In the genomic region with DNA sequence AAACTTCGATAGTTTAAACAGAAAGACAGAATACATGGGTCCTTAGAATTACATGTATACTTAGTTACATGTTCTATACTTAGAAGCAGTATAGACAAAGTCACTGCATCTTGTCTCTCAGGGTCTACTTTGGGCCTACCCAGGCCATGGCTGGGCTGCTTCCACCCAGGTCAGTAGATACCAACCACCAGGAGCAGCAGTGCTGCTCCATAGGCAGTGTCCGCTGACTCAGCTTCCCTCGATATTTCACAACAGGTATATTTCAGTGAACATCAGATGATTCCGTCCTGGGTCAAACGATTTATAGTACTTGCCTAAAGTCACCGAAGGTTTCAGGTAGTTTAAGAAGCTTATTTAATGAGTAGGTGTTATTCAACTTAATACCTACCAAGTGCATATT, we compare ENCODE assay signal across 1 cellular context.
TF ChIP-seq lines count a peak whose summit lies in the region.

No MANE protein-coding gene starts in this region.

TF ChIP-seq in HepG2, 621 proteins besides CTCF, POLR2A, EP300 and RAD21:
- TF ChIP-seq CCAR2 (optimal IDR thresholded peaks at IDR 0.05; ENCODE audit: low read depth, low read length) (no peak), MAFF (IDR thresholded peaks at IDR 0.05; ENCODE audit: low read depth, low read length) (peak; percentile 78), SRSF9 (IDR thresholded peaks at IDR 0.05; ENCODE audit: borderline replicate concordance, insufficient read depth, low read depth, low read length, poor library complexity, severe bottlenecking) (no peak), ZC3H4 (CRISPR knock-in tag; IDR thresholded peaks at IDR 0.05; ENCODE audit: borderline replicate concordance) (no peak), POLR2AphosphoS2 (IDR thresholded peaks at IDR 0.05; ENCODE audit: low read depth, low read length) (0 out of 2 replicates have a peak, but pooled peaks have one; percentile 41), ZBTB3 (CRISPR knock-in tag; IDR thresholded peaks at IDR 0.05; ENCODE audit: borderline replicate concordance, low read depth) (no peak), THYN1 (CRISPR knock-in tag; IDR thresholded peaks at IDR 0.05; ENCODE audit: borderline replicate concordance, low read depth) (no peak), ZNF761 (CRISPR knock-in tag; conservative IDR thresholded peaks at IDR 0.05) (no peak), MTA3 (CRISPR knock-in tag; IDR thresholded peaks at IDR 0.05) (no peak), ZNF749 (CRISPR knock-in tag; IDR thresholded peaks at IDR 0.05; ENCODE audit: borderline replicate concordance) (no peak), ZNF766 (CRISPR knock-in tag; IDR thresholded peaks at IDR 0.05; ENCODE audit: borderline replicate concordance) (no peak), ZNF550 (CRISPR knock-in tag; IDR thresholded peaks at IDR 0.05; ENCODE audit: borderline replicate concordance) (no peak), RFX5 (IDR thresholded peaks at IDR 0.05; ENCODE audit: low read depth, low read length) (no peak), ZNF121 (CRISPR knock-in tag; IDR thresholded peaks at IDR 0.05) (no peak), ZSCAN29 (CRISPR knock-in tag; conservative IDR thresholded peaks at IDR 0.05) (no peak), SMC3 (IDR thresholded peaks at IDR 0.05; ENCODE audit: low read length) (no peak), MAFK (conservative IDR thresholded peaks at IDR 0.05 in 1 of 2, IDR thresholded peaks at IDR 0.05 in 1 of 2; ENCODE audit: low read length in 2 of 2) (peak; percentile 83 to 84), SMAD1 (CRISPR knock-in tag; IDR thresholded peaks at IDR 0.05; ENCODE audit: borderline replicate concordance, low read depth) (no peak), ZNF883 (CRISPR knock-in tag; IDR thresholded peaks at IDR 0.05; ENCODE audit: not compliant biosample characterization) (no peak), ZKSCAN5 (CRISPR knock-in tag; IDR thresholded peaks at IDR 0.05) (no peak), SYNCRIP (IDR thresholded peaks at IDR 0.05; ENCODE audit: insufficient read depth, low read depth, low read length) (no peak), CEBPB (IDR thresholded peaks at IDR 0.05; ENCODE audit: borderline replicate concordance, low read depth, low read length) (peak; percentile 42; the same call in 1 of the 2 replicates), AGO2 (optimal IDR thresholded peaks at IDR 0.05; ENCODE audit: low read depth, low read length) (no peak), IKZF1 (IDR thresholded peaks at IDR 0.05) (no peak), KAT7 (CRISPR knock-in tag; IDR thresholded peaks at IDR 0.05; ENCODE audit: borderline replicate concordance) (no peak)
- TF ChIP-seq, protein P1, sequence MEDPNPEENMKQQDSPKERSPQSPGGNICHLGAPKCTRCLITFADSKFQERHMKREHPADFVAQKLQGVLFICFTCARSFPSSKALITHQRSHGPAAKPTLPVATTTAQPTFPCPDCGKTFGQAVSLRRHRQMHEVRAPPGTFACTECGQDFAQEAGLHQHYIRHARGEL (CRISPR knock-in tag; IDR thresholded peaks at IDR 0.05): no peak
- TF ChIP-seq, protein P2, sequence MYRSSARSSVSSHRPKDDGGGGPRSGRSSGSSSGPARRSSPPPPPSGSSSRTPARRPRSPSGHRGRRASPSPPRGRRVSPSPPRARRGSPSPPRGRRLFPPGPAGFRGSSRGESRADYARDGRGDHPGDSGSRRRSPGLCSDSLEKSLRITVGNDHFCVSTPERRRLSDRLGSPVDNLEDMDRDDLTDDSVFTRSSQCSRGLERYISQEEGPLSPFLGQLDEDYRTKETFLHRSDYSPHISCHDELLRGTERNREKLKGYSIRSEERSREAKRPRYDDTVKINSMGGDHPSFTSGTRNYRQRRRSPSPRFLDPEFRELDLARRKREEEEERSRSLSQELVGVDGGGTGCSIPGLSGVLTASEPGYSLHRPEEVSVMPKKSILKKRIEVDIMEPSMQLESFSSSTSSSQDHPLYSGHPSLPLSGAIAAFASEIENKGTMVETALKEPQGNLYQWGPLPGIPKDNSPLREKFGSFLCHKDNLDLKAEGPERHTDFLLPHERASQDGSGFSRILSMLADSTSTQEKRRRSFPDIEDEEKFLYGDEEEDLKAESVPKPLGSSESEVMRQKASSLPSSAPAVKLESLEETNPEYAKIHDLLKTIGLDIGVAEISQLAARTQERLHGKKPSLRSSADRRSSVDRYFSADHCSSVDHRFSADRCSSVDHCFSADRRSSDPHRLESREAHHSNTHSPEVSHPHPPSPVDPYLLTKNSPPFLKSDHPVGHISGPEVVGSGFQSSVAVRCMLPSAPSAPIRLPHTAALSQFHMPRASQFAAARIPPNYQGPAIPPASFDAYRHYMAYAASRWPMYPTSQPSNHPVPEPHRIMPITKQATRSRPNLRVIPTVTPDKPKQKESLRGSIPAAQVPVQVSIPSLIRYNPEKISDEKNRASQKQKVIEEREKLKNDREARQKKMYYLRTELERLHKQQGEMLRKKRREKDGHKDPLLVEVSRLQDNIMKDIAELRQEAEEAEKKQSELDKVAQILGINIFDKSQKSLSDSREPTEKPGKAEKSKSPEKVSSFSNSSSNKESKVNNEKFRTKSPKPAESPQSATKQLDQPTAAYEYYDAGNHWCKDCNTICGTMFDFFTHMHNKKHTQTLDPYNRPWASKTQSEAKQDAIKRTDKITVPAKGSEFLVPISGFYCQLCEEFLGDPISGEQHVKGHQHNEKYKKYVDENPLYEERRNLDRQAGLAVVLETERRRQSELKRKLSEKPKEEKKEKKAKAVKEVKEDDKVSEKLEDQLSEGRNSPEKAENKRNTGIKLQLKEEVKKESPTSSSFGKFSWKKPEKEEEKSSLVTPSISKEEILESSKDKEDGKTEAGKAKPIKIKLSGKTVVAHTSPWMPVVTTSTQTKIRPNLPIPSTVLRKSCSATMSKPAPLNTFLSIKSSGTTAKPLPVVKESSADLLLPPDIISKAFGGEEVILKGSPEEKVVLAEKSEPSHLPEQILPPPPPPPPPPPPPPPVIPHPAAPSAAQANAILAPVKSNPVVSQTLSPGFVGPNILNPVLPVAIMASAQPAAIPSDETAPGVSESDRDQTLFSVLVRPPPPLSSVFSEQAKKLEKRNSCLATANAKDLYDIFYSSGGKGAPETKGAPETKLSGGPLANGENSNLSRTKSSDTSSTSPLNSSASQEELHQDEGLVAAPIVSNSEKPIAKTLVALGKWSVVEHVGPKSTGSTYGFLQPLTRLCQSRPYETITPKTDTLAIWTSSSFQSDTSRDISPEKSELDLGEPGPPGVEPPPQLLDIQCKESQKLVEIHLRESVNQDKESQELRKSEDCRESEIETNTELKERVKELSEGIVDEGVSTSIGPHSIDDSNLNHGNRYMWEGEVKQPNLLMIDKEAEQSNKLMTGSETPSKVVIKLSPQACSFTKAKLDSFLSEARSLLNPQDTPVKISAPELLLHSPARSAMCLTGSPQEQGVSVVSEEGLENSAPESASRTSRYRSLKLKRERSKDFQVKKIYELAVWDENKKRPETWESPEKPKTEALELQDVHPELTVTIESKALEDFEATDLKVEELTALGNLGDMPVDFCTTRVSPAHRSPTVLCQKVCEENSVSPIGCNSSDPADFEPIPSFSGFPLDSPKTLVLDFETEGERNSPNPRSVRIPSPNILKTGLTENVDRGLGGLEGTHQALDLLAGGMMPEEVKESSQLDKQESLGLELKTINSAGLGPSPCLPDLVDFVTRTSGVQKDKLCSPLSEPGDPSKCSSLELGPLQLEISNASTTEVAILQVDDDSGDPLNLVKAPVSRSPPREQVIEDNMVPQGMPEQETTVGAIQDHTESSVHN (CRISPR knock-in tag; IDR thresholded peaks at IDR 0.05): no peak
- TF ChIP-seq, protein P3, sequence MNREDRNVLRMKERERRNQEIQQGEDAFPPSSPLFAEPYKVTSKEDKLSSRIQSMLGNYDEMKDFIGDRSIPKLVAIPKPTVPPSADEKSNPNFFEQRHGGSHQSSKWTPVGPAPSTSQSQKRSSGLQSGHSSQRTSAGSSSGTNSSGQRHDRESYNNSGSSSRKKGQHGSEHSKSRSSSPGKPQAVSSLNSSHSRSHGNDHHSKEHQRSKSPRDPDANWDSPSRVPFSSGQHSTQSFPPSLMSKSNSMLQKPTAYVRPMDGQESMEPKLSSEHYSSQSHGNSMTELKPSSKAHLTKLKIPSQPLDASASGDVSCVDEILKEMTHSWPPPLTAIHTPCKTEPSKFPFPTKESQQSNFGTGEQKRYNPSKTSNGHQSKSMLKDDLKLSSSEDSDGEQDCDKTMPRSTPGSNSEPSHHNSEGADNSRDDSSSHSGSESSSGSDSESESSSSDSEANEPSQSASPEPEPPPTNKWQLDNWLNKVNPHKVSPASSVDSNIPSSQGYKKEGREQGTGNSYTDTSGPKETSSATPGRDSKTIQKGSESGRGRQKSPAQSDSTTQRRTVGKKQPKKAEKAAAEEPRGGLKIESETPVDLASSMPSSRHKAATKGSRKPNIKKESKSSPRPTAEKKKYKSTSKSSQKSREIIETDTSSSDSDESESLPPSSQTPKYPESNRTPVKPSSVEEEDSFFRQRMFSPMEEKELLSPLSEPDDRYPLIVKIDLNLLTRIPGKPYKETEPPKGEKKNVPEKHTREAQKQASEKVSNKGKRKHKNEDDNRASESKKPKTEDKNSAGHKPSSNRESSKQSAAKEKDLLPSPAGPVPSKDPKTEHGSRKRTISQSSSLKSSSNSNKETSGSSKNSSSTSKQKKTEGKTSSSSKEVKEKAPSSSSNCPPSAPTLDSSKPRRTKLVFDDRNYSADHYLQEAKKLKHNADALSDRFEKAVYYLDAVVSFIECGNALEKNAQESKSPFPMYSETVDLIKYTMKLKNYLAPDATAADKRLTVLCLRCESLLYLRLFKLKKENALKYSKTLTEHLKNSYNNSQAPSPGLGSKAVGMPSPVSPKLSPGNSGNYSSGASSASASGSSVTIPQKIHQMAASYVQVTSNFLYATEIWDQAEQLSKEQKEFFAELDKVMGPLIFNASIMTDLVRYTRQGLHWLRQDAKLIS (CRISPR knock-in tag; IDR thresholded peaks at IDR 0.05): no peak
- TF ChIP-seq, protein P4, sequence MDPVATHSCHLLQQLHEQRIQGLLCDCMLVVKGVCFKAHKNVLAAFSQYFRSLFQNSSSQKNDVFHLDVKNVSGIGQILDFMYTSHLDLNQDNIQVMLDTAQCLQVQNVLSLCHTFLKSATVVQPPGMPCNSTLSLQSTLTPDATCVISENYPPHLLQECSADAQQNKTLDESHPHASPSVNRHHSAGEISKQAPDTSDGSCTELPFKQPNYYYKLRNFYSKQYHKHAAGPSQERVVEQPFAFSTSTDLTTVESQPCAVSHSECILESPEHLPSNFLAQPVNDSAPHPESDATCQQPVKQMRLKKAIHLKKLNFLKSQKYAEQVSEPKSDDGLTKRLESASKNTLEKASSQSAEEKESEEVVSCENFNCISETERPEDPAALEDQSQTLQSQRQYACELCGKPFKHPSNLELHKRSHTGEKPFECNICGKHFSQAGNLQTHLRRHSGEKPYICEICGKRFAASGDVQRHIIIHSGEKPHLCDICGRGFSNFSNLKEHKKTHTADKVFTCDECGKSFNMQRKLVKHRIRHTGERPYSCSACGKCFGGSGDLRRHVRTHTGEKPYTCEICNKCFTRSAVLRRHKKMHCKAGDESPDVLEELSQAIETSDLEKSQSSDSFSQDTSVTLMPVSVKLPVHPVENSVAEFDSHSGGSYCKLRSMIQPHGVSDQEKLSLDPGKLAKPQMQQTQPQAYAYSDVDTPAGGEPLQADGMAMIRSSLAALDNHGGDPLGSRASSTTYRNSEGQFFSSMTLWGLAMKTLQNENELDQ (CRISPR knock-in tag; IDR thresholded peaks at IDR 0.05; ENCODE audit: borderline replicate concordance): no peak
- TF ChIP-seq, protein P5, sequence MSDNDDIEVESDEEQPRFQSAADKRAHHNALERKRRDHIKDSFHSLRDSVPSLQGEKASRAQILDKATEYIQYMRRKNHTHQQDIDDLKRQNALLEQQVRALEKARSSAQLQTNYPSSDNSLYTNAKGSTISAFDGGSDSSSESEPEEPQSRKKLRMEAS (IDR thresholded peaks at IDR 0.05): no peak
- TF ChIP-seq, protein P6, sequence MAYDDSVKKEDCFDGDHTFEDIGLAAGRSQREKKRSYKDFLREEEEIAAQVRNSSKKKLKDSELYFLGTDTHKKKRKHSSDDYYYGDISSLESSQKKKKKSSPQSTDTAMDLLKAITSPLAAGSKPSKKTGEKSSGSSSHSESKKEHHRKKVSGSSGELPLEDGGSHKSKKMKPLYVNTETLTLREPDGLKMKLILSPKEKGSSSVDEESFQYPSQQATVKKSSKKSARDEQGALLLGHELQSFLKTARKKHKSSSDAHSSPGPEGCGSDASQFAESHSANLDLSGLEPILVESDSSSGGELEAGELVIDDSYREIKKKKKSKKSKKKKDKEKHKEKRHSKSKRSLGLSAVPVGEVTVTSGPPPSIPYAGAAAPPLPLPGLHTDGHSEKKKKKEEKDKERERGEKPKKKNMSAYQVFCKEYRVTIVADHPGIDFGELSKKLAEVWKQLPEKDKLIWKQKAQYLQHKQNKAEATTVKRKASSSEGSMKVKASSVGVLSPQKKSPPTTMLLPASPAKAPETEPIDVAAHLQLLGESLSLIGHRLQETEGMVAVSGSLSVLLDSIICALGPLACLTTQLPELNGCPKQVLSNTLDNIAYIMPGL (CRISPR knock-in tag; IDR thresholded peaks at IDR 0.05; ENCODE audit: borderline replicate concordance in 1 of 2, low read depth in 1 of 2): no peak
- TF ChIP-seq, protein P7, sequence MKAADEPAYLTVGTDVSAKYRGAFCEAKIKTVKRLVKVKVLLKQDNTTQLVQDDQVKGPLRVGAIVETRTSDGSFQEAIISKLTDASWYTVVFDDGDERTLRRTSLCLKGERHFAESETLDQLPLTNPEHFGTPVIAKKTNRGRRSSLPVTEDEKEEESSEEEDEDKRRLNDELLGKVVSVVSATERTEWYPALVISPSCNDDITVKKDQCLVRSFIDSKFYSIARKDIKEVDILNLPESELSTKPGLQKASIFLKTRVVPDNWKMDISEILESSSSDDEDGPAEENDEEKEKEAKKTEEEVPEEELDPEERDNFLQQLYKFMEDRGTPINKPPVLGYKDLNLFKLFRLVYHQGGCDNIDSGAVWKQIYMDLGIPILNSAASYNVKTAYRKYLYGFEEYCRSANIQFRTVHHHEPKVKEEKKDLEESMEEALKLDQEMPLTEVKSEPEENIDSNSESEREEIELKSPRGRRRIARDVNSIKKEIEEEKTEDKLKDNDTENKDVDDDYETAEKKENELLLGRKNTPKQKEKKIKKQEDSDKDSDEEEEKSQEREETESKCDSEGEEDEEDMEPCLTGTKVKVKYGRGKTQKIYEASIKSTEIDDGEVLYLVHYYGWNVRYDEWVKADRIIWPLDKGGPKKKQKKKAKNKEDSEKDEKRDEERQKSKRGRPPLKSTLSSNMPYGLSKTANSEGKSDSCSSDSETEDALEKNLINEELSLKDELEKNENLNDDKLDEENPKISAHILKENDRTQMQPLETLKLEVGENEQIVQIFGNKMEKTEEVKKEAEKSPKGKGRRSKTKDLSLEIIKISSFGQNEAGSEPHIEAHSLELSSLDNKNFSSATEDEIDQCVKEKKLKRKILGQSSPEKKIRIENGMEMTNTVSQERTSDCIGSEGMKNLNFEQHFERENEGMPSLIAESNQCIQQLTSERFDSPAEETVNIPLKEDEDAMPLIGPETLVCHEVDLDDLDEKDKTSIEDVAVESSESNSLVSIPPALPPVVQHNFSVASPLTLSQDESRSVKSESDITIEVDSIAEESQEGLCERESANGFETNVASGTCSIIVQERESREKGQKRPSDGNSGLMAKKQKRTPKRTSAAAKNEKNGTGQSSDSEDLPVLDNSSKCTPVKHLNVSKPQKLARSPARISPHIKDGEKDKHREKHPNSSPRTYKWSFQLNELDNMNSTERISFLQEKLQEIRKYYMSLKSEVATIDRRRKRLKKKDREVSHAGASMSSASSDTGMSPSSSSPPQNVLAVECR (CRISPR knock-in tag; IDR thresholded peaks at IDR 0.05; ENCODE audit: borderline replicate concordance): no peak
- TF ChIP-seq, protein P8, sequence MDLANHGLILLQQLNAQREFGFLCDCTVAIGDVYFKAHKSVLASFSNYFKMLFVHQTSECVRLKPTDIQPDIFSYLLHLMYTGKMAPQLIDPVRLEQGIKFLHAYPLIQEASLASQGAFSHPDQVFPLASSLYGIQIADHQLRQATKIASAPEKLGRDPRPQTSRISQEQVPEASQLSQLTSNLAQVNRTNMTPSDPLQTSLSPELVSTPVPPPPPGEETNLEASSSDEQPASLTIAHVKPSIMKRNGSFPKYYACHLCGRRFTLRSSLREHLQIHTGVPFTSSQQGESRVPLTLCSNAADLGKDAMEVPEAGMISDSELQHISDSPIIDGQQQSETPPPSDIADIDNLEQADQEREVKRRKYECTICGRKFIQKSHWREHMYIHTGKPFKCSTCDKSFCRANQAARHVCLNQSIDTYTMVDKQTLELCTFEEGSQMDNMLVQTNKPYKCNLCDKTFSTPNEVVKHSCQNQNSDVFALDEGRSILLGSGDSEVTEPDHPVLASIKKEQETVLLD (CRISPR knock-in tag; IDR thresholded peaks at IDR 0.05; ENCODE audit: low read depth): no peak
